2 cellular contexts compared by ENCODE assay signal in genomic region chr5:98105651-98106050, GRCh38.
TF ChIP-seq lines count a peak whose summit lies in the region.

No MANE protein-coding gene starts in this region.

TF ChIP-seq in IMR-90, 13 proteins besides CTCF, POLR2A, EP300 and RAD21:
- TF ChIP-seq, protein P1, sequence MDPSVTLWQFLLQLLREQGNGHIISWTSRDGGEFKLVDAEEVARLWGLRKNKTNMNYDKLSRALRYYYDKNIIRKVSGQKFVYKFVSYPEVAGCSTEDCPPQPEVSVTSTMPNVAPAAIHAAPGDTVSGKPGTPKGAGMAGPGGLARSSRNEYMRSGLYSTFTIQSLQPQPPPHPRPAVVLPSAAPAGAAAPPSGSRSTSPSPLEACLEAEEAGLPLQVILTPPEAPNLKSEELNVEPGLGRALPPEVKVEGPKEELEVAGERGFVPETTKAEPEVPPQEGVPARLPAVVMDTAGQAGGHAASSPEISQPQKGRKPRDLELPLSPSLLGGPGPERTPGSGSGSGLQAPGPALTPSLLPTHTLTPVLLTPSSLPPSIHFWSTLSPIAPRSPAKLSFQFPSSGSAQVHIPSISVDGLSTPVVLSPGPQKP (IDR thresholded peaks at IDR 0.05; ENCODE audit: borderline replicate concordance, low read depth, low read length) = no peak
- TF ChIP-seq FOS (IDR thresholded peaks at IDR 0.05; ENCODE audit: low read depth, low read length) (no peak), RCOR1 (IDR thresholded peaks at IDR 0.05; ENCODE audit: insufficient replicate concordance, low read length) (no peak), RFX5 (IDR thresholded peaks at IDR 0.05; ENCODE audit: low read depth, low read length) (no peak), SMC3 (IDR thresholded peaks at IDR 0.05; ENCODE audit: low read depth, low read length) (no peak), MAFK (IDR thresholded peaks at IDR 0.05; ENCODE audit: low read depth, low read length) (no peak), CEBPB (IDR thresholded peaks at IDR 0.05; ENCODE audit: low read depth, low read length) (no peak), MAZ (IDR thresholded peaks at IDR 0.05; ENCODE audit: borderline replicate concordance, low read depth, low read length) (no peak), USF2 (IDR thresholded peaks at IDR 0.05; ENCODE audit: low read depth, low read length) (no peak), CHD1 (IDR thresholded peaks at IDR 0.05; ENCODE audit: low read depth, low read length) (no peak), NFE2L2 (IDR thresholded peaks at IDR 0.05; ENCODE audit: low read depth, low read length) (no peak), BHLHE40 (IDR thresholded peaks at IDR 0.05; ENCODE audit: low read depth, low read length) (no peak), MXI1 (IDR thresholded peaks at IDR 0.05; ENCODE audit: borderline replicate concordance, low read depth, low read length) (no peak)
TF ChIP-seq in IMR-90: peak in this region for 0.

TF ChIP-seq in SK-N-SH, 30 proteins besides CTCF, POLR2A, EP300 and RAD21:
- TF ChIP-seq MEF2A (IDR thresholded peaks at IDR 0.05; ENCODE audit: borderline replicate concordance, low read depth) (no peak), NFIC (IDR thresholded peaks at IDR 0.05; ENCODE audit: borderline replicate concordance) (no peak), YY1 (IDR thresholded peaks at IDR 0.05; ENCODE audit: low read depth) (no peak), RFX5 (IDR thresholded peaks at IDR 0.05; ENCODE audit: low read length) (no peak), TCF12 (IDR thresholded peaks at IDR 0.05) (no peak), SMC3 (IDR thresholded peaks at IDR 0.05; ENCODE audit: low read depth, low read length) (no peak), GABPA (IDR thresholded peaks at IDR 0.05; ENCODE audit: low read depth) (no peak), RXRA (IDR thresholded peaks at IDR 0.05; ENCODE audit: borderline replicate concordance, low read depth) (no peak)
- TF ChIP-seq, protein P2, sequence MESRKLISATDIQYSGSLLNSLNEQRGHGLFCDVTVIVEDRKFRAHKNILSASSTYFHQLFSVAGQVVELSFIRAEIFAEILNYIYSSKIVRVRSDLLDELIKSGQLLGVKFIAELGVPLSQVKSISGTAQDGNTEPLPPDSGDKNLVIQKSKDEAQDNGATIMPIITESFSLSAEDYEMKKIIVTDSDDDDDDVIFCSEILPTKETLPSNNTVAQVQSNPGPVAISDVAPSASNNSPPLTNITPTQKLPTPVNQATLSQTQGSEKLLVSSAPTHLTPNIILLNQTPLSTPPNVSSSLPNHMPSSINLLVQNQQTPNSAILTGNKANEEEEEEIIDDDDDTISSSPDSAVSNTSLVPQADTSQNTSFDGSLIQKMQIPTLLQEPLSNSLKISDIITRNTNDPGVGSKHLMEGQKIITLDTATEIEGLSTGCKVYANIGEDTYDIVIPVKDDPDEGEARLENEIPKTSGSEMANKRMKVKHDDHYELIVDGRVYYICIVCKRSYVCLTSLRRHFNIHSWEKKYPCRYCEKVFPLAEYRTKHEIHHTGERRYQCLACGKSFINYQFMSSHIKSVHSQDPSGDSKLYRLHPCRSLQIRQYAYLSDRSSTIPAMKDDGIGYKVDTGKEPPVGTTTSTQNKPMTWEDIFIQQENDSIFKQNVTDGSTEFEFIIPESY (IDR thresholded peaks at IDR 0.05; ENCODE audit: borderline replicate concordance, low read depth) = no peak
- TF ChIP-seq, protein P3, sequence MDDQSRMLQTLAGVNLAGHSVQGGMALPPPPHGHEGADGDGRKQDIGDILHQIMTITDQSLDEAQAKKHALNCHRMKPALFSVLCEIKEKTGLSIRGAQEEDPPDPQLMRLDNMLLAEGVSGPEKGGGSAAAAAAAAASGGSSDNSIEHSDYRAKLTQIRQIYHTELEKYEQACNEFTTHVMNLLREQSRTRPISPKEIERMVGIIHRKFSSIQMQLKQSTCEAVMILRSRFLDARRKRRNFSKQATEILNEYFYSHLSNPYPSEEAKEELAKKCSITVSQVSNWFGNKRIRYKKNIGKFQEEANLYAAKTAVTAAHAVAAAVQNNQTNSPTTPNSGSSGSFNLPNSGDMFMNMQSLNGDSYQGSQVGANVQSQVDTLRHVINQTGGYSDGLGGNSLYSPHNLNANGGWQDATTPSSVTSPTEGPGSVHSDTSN (IDR thresholded peaks at IDR 0.05) = no peak
